ENCODE assay signal across 1 cellular context in genomic region chr5:38193015-38193581, GRCh38.
TF ChIP-seq lines count a peak whose summit lies in the region.

No MANE protein-coding gene starts in this region.

TF ChIP-seq in HepG2, 621 proteins besides CTCF, POLR2A, EP300 and RAD21 (continued from another document):
- TF ChIP-seq KAT7 (CRISPR knock-in tag; IDR thresholded peaks at IDR 0.05; ENCODE audit: borderline replicate concordance) (no peak), ZNF780A (CRISPR knock-in tag; IDR thresholded peaks at IDR 0.05) (no peak), AGO1 (IDR thresholded peaks at IDR 0.05; ENCODE audit: low read depth, low read length, poor library complexity, severe bottlenecking) (no peak), ZSCAN30 (CRISPR knock-in tag; IDR thresholded peaks at IDR 0.05) (no peak; the same call in 1 of the 2 replicates), SPEN (CRISPR knock-in tag; IDR thresholded peaks at IDR 0.05; ENCODE audit: low read depth) (no peak), FOXO1 (CRISPR knock-in tag; IDR thresholded peaks at IDR 0.05) (0 out of 2 replicates have a peak, but pooled peaks have one; percentile 38), ZFP91 (CRISPR knock-in tag; IDR thresholded peaks at IDR 0.05; ENCODE audit: borderline replicate concordance) (peak; percentile 23; the same call in 1 of the 2 replicates), ZBTB3 (CRISPR knock-in tag; IDR thresholded peaks at IDR 0.05; ENCODE audit: borderline replicate concordance, low read depth) (no peak), ZNF530 (CRISPR knock-in tag; IDR thresholded peaks at IDR 0.05; ENCODE audit: low read depth) (no peak), MAFK (conservative IDR thresholded peaks at IDR 0.05 in 1 of 2, IDR thresholded peaks at IDR 0.05 in 1 of 2; ENCODE audit: low read length in 2 of 2) (no peak), CHCHD3 (CRISPR knock-in tag; IDR thresholded peaks at IDR 0.05) (no peak), ZNF124 (CRISPR knock-in tag; IDR thresholded peaks at IDR 0.05) (no peak), NBN (conservative IDR thresholded peaks at IDR 0.05) (no peak), ZNF580 (CRISPR knock-in tag; IDR thresholded peaks at IDR 0.05; ENCODE audit: borderline replicate concordance, low read depth) (0 out of 2 replicates have a peak, but pooled peaks have one; percentile 78), HCFC1 (IDR thresholded peaks at IDR 0.05; ENCODE audit: low read depth, low read length) (no peak), MTERF4 (CRISPR knock-in tag; IDR thresholded peaks at IDR 0.05) (no peak), REL (CRISPR knock-in tag; conservative IDR thresholded peaks at IDR 0.05) (no peak), HNF1A (IDR thresholded peaks at IDR 0.05; ENCODE audit: low read depth) (no peak), HNF1A (CRISPR knock-in tag; IDR thresholded peaks at IDR 0.05; ENCODE audit: borderline replicate concordance) (no peak), DNMT3B (CRISPR knock-in tag; conservative IDR thresholded peaks at IDR 0.05) (no peak), ZNF33B (CRISPR knock-in tag; IDR thresholded peaks at IDR 0.05) (no peak), ARID5B (CRISPR knock-in tag; IDR thresholded peaks at IDR 0.05) (peak; percentile 58), ZNF34 (CRISPR knock-in tag; IDR thresholded peaks at IDR 0.05; ENCODE audit: borderline replicate concordance) (no peak), HDAC2 (CRISPR knock-in tag; IDR thresholded peaks at IDR 0.05) (peak; percentile 56; the same call in 1 of the 2 replicates), CHD2 (IDR thresholded peaks at IDR 0.05; ENCODE audit: low read depth, low read length) (no peak), PAWR (CRISPR knock-in tag; IDR thresholded peaks at IDR 0.05; ENCODE audit: borderline replicate concordance) (no peak), ZNF367 (CRISPR knock-in tag; IDR thresholded peaks at IDR 0.05; ENCODE audit: borderline replicate concordance) (no peak), CREB1 (IDR thresholded peaks at IDR 0.05) (no peak), CREB1 (CRISPR knock-in tag; IDR thresholded peaks at IDR 0.05) (no peak), MAF1 (CRISPR knock-in tag; IDR thresholded peaks at IDR 0.05; ENCODE audit: borderline replicate concordance) (no peak), MXD1 (CRISPR knock-in tag; IDR thresholded peaks at IDR 0.05) (no peak), MNT (IDR thresholded peaks at IDR 0.05) (no peak), CENPX (CRISPR knock-in tag; IDR thresholded peaks at IDR 0.05) (no peak), TEAD2 (CRISPR knock-in tag; IDR thresholded peaks at IDR 0.05) (no peak), RBAK (CRISPR knock-in tag; IDR thresholded peaks at IDR 0.05) (no peak), ZNF460 (CRISPR knock-in tag; IDR thresholded peaks at IDR 0.05; ENCODE audit: borderline replicate concordance) (no peak), HDAC1 (CRISPR knock-in tag; IDR thresholded peaks at IDR 0.05) (no peak)
